ENCODE assay signal across 17 cellular contexts in the genomic region with DNA sequence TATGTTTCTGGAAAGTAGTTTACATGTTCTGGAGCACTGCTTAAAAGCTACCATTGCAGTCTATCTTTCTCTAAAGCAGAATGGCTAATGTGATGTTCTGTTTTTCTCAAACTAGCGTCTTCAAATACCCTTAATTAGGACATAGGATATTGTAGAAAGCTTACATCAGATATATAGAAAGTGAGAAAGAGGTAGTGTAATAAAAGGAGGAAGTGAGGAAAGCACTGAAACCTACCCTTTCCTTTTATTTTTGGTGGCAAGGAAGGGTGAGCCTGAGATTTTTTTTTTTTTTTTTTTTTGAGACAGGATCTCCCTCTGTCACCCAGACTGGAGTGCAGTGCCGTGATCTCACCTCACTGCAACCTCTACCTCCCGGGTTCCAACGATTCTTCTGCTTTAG. TPM values are rescaled to one million over a fixed set of nuclear protein-coding genes. Genes with fewer than 3 reads are reported as not detected.
DNase-seq lines count a peak whose midpoint lies in the region; ATAC-seq and TF ChIP-seq lines count a peak whose summit lies in the region.
"Had no signal": no experiment of that assay in that cellular context is flagged by ENCODE, and none has a peak within 500 bp of the region (broad histone marks: within the 10 kb centered on the region; RNA-seq: fewer than 3 reads in every experiment).

No MANE protein-coding gene starts in this region.

- H2AFZ ChIP-seq in hepatocyte, result no peak overlapping the region

- no peaks in the 10 kb centered on the region for H3K27me3 Mint-ChIP-seq in IgD-negative memory B cell
- no peaks in the 10 kb centered on the region for H3K27me3 Mint-ChIP-seq in activated naive CD8-positive, alpha-beta T cell treated with anti-CD3 and anti-CD28 coated beads for 36 hours
- H3K27me3 Mint-ChIP-seq: activated naive CD4-positive, alpha-beta T cell treated with anti-CD3 and anti-CD28 coated beads, Interleukin-2, amount 10 ng/mL, durations not matched to agents 7 days and 5 days; CD4-positive, CD25-positive, alpha-beta regulatory T cell had no signal

- POLR2A ChIA-PET in GM10248 (lab: Yijun Ruan, JAX), result interaction anchor here (0.7 to 1.8 kb wide), 2 partner anchors 9 to 1226 kb away, joined by 5 read pairs; a partner anchor contains a TSS

- H3K4me3 Mint-ChIP-seq in IgD-negative memory B cell, result peak overlapping the region in 3 of 4 donors; percentile 14 to 37 (median 19)
- H3K4me3 Mint-ChIP-seq in activated naive CD8-positive, alpha-beta T cell treated with anti-CD3 and anti-CD28 coated beads for 36 hours, result no peak overlapping the region
- H3K4me3 Mint-ChIP-seq: activated naive CD4-positive, alpha-beta T cell treated with anti-CD3 and anti-CD28 coated beads, Interleukin-2, amount 10 ng/mL, durations not matched to agents 7 days and 5 days had no signal

- no peaks in the 10 kb centered on the region for H3K9me2 ChIP-seq in hepatocyte (replicated peaks; ENCODE audit: insufficient read depth)

- CTCF ChIA-PET in GM10248 (lab: Yijun Ruan, JAX), result interaction anchor here (2.1 to 2.3 kb wide), 2 partner anchors 9 to 20 kb away, joined by 12 to 15 read pairs; a partner anchor contains a TSS

- H3K4me1 Mint-ChIP-seq in IgD-negative memory B cell, result peaks cover 10 to 14% (median 11%) of the 10 kb centered on the region in 3 donors
- H3K4me1 Mint-ChIP-seq in activated naive CD8-positive, alpha-beta T cell treated with anti-CD3 and anti-CD28 coated beads for 36 hours, result peaks cover 12% of the 10 kb centered on the region

- peaks cover 21% of the 10 kb centered on the region for H3K36me3 ChIP-seq in HAP-1 (replicated peaks)
- H3K36me3 ChIP-seq in hepatocyte (replicated peaks; ENCODE audit: insufficient read depth, low read depth), result no peaks in the 10 kb centered on the region

- H3K4me2 ChIP-seq in hepatocyte, result no peak overlapping the region

- H3K4me3 ChIP-seq in HAP-1, result no peak overlapping the region
- H3K4me3 ChIP-seq in hepatocyte, result no peak overlapping the region
- H3K4me3 ChIP-seq: sigmoid colon, uterus had no signal

- H3K79me2 ChIP-seq in hepatocyte, result peaks cover 6% of the 10 kb centered on the region

- TF ChIP-seq CTCF in GM10248 (IDR thresholded peaks at IDR 0.05; ENCODE audit: control extremely low read depth, extremely low read depth, low read depth, missing control alignments) (no peak), hepatocyte (IDR thresholded peaks at IDR 0.05; ENCODE audit: poor library complexity) (no peak)

- peak; percentile 53 for DNase-seq in GM10248 (ENCODE audit: extremely low spot score)
- DNase-seq in activated naive CD8-positive, alpha-beta T cell treated with anti-CD3 and anti-CD28 coated beads for 36 hours, result no peak
- no peak for DNase-seq in Ammon's horn (ENCODE audit: low spot score)
- DNase-seq in HT-29 (ENCODE audit: low spot score), result no peak
- DNase-seq in HAP-1 (ENCODE audit: low spot score in 2 of 2), result no peak
- no peak for DNase-seq in hepatocyte (ENCODE audit: low spot score)
- DNase-seq: activated naive CD4-positive, alpha-beta T cell treated with anti-CD3 and anti-CD28 coated beads, Interleukin-2, amount 10 ng/mL, durations not matched to agents 7 days and 5 days; CD4-positive, CD25-positive, alpha-beta regulatory T cell; cerebellar nuclear complex; NCI-H226; Right ventricle myocardium superior; sigmoid colon; uterus had no signal

- in situ Hi-C loops in HAP-1 (cut with MboI; ENCODE audit: low sequenced_read_pairs), result no loop called here

- H4K20me1 ChIP-seq in hepatocyte (ENCODE audit: insufficient read depth, poor library complexity, severe bottlenecking), result no peaks in the 10 kb centered on the region

- 95% methylated on average over 4 of the region's 4 CpGs for WGBS in hepatocyte (ENCODE audit: low lambda C conversion rate, missing lambda C conversion rate)

- H3K9me3 ChIP-seq in HAP-1, result no peaks in the 10 kb centered on the region
- no peaks in the 10 kb centered on the region for H3K9me3 ChIP-seq in hepatocyte (ENCODE audit: low read depth)
- H3K9me3 ChIP-seq: sigmoid colon, uterus had no signal

- H3K9me3 Mint-ChIP-seq in IgD-negative memory B cell, result no peaks in the 10 kb centered on the region
- H3K9me3 Mint-ChIP-seq in activated naive CD8-positive, alpha-beta T cell treated with anti-CD3 and anti-CD28 coated beads for 36 hours, result no peaks in the 10 kb centered on the region
- H3K9me3 Mint-ChIP-seq: activated naive CD4-positive, alpha-beta T cell treated with anti-CD3 and anti-CD28 coated beads, Interleukin-2, amount 10 ng/mL, durations not matched to agents 7 days and 5 days had no signal

- peaks cover 7% of the 10 kb centered on the region for H3K36me3 Mint-ChIP-seq in IgD-negative memory B cell
- H3K36me3 Mint-ChIP-seq in activated naive CD8-positive, alpha-beta T cell treated with anti-CD3 and anti-CD28 coated beads for 36 hours, result peaks cover 22% of the 10 kb centered on the region

- ATAC-seq in GM21381 (IDR thresholded peaks at IDR 0.05; ENCODE audit: unreplicated experiment), result peak; percentile 73

- no peaks in the 10 kb centered on the region for H3K27me3 ChIP-seq in HAP-1 (ENCODE audit: low read depth)
- H3K27me3 ChIP-seq in hepatocyte, result no peaks in the 10 kb centered on the region
- H3K27me3 ChIP-seq: sigmoid colon, uterus had no signal

- no peak overlapping the region for H3K27ac ChIP-seq in hepatocyte
- H3K27ac ChIP-seq: sigmoid colon, uterus had no signal

- peak overlapping the region in 2 of 3 donors; percentile 43 to 96 for H3K27ac Mint-ChIP-seq in IgD-negative memory B cell
- H3K27ac Mint-ChIP-seq in activated naive CD8-positive, alpha-beta T cell treated with anti-CD3 and anti-CD28 coated beads for 36 hours, result peak overlapping the region; percentile 76
- H3K27ac Mint-ChIP-seq: activated naive CD4-positive, alpha-beta T cell treated with anti-CD3 and anti-CD28 coated beads, Interleukin-2, amount 10 ng/mL, durations not matched to agents 7 days and 5 days; CD4-positive, CD25-positive, alpha-beta regulatory T cell had no signal

- no peaks in the 10 kb centered on the region for H3K4me1 ChIP-seq in HAP-1
- H3K4me1 ChIP-seq in hepatocyte (ENCODE audit: insufficient read depth), result no peaks in the 10 kb centered on the region
- H3K4me1 ChIP-seq: sigmoid colon, uterus had no signal

RNA-seq across cellular contexts. Expression of a gene that starts 9.4 kb away (rescaled TPM):
- polyA plus RNA-seq in IgD-negative memory B cell (11.6 TPM), hepatocyte (18.0 and 29.3 TPM in 2 replicates)
- total RNA-seq in activated naive CD8-positive, alpha-beta T cell treated with anti-CD3 and anti-CD28 coated beads for 36 hours, result 10 to 100 TPM; 35.2 to 36.4 TPM
- total RNA-seq in HT-29 (2014; rRNA removed; shearing (Covaris generic)), result 9.3 and 13.2 TPM in 2 replicates
- 34.8 and 35.2 TPM in 2 replicates for total RNA-seq in hepatocyte

RNA-seq across cellular contexts. Expression of a gene that starts 43.1 kb away (rescaled TPM):
- not detected for polyA plus RNA-seq in IgD-negative memory B cell
- not detected for total RNA-seq in activated naive CD8-positive, alpha-beta T cell treated with anti-CD3 and anti-CD28 coated beads for 36 hours
- 5.3 and 11.6 TPM in 2 replicates for total RNA-seq in HT-29 (2014; rRNA removed; shearing (Covaris generic))
- 10.7 and 442 TPM in 2 replicates for total RNA-seq in hepatocyte
- 4.9 and 7.5 TPM in 2 replicates for polyA plus RNA-seq in hepatocyte
- total RNA-seq: CD4-positive, CD25-positive, alpha-beta regulatory T cell; fibroblast of lung; LHCN-M2 had no signal
- polyA plus RNA-seq: CD4-positive, CD25-positive, alpha-beta regulatory T cell had no signal
